Comparison of ENCODE assay signal across 1 cellular context in the genomic region with DNA sequence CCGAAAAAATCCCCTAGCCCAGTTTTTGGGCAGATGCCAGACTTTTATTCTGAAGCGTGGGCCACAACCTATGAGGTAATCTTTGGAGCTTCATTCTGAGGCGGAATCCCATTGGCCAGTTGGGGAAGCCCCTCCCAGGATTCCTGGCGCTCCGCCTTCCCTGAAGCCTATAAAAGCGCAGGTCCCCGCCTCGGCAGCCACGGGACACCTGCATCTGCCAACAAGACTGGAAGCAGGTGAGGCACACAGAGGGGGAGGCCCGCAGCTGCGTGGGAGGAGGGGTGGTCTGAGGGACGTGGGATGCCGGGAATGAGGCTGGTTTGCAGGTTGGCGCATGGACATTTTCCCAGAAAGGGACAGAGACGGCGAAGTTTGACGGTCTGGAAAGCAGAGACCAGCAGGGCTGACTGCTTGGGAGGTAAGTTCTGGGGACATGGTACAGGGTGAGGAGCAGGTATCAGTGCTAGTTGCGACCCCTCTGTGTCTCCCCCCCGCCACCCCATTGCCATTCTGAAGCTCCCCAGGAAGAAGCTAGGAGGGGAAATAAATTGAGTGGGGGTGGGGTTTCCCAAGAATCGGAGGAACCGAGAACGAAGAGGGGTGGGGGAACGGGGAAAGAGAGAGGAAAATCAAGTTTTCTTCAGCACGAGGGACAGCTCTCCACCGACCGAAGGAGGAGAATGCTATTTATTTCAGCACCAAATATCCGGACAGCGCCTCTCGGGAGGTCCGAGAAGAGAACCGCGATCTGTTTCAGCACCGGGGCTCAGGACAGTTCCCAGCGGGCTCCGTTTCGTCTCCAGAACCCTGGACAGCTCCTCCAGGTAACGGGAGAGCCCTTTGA.
TF ChIP-seq lines count a peak whose summit lies in the region.

No MANE protein-coding gene starts in this region.

TF ChIP-seq in K562, 482 proteins besides CTCF, POLR2A, EP300 and RAD21 (continued from another document):
- TF ChIP-seq, protein P1, sequence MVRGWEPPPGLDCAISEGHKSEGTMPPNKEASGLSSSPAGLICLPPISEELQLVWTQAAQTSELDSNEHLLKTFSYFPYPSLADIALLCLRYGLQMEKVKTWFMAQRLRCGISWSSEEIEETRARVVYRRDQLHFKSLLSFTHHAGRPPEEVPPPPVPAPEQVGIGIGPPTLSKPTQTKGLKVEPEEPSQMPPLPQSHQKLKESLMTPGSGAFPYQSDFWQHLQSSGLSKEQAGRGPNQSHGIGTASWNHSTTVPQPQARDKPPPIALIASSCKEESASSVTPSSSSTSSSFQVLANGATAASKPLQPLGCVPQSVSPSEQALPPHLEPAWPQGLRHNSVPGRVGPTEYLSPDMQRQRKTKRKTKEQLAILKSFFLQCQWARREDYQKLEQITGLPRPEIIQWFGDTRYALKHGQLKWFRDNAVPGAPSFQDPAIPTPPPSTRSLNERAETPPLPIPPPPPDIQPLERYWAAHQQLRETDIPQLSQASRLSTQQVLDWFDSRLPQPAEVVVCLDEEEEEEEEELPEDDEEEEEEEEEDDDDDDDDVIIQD (CRISPR knock-in tag; IDR thresholded peaks at IDR 0.05) = no peak
- no peak for TF ChIP-seq POLR2B (IDR thresholded peaks at IDR 0.05; ENCODE audit: low read depth, partially characterized antibody)
- TF ChIP-seq SNRNP70 (optimal IDR thresholded peaks at IDR 0.05; ENCODE audit: low read depth, low read length) = no peak
- TF ChIP-seq MECOM (CRISPR knock-in tag; IDR thresholded peaks at IDR 0.05) = peak; percentile 94
- peak; percentile 97 for TF ChIP-seq ZNF24 (IDR thresholded peaks at IDR 0.05)
- TF ChIP-seq NCOA1 (IDR thresholded peaks at IDR 0.05; ENCODE audit: low read depth) = peak; percentile 100
- TF ChIP-seq, protein P2, sequence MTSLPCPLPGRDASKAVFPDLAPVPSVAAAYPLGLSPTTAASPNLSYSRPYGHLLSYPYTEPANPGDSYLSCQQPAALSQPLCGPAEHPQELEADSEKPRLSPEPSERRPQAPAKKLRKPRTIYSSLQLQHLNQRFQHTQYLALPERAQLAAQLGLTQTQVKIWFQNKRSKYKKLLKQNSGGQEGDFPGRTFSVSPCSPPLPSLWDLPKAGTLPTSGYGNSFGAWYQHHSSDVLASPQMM (CRISPR knock-in tag; IDR thresholded peaks at IDR 0.05) = no peak
- TF ChIP-seq MTF1 (CRISPR knock-in tag; IDR thresholded peaks at IDR 0.05; ENCODE audit: borderline replicate concordance) = peak; percentile 86; the same call in 1 of the 2 replicates
- peak; percentile 59; the same call in 1 of the 2 replicates for TF ChIP-seq JUND (IDR thresholded peaks at IDR 0.05; ENCODE audit: borderline replicate concordance, low read depth, low read length)
- peak; percentile 63; the same call in 1 of the 3 replicates for TF ChIP-seq JUND (tag; IDR thresholded peaks at IDR 0.05; ENCODE audit: borderline replicate concordance, low read depth, low read length)
- no peak for TF ChIP-seq ILF3 (IDR thresholded peaks at IDR 0.05; ENCODE audit: borderline replicate concordance)
- TF ChIP-seq ZNF146 (CRISPR knock-in tag; IDR thresholded peaks at IDR 0.05; ENCODE audit: unreplicated experiment) = peak; percentile 92
- peak; percentile 70 for TF ChIP-seq HCFC1 (IDR thresholded peaks at IDR 0.05; ENCODE audit: low read depth, low read length)
- peak; percentile 91 for TF ChIP-seq SMAD4 (CRISPR knock-in tag; conservative IDR thresholded peaks at IDR 0.05)
- TF ChIP-seq ZNF584 (CRISPR knock-in tag; IDR thresholded peaks at IDR 0.05; ENCODE audit: low read depth) = peak; percentile 92
- peak; percentile 34; the same call in 1 of the 2 replicates for TF ChIP-seq PML (IDR thresholded peaks at IDR 0.05; ENCODE audit: low read length)
- no peak for TF ChIP-seq ELF4 (CRISPR knock-in tag; IDR thresholded peaks at IDR 0.05)
- peak; percentile 72 for TF ChIP-seq PYGO2 (tag; IDR thresholded peaks at IDR 0.05)
